Comparison of ENCODE assay signal across 28 cellular contexts in genomic region chr4:166042510-166043055, GRCh38.
DNase-seq lines count a peak whose midpoint lies in the region; ATAC-seq, FAIRE-seq and TF ChIP-seq lines count a peak whose summit lies in the region.
"Had no signal": no experiment of that assay in that cellular context is flagged by ENCODE, and none has a peak within 500 bp of the region (broad histone marks: within the 10 kb centered on the region; RNA-seq: fewer than 3 reads in every experiment).

No MANE protein-coding gene starts in this region.

- RAD21 ChIA-PET in GM12878 (lab: Charles Lee; ENCODE audit: unreplicated experiment) = interaction anchor here (0.6 to 2.1 kb wide), 4 partner anchors 9 to 49 kb away, joined by 3 to 8 read pairs (median 4); no protein-coding TSS in a partner anchor

- no peak overlapping the region for H3K4me2 ChIP-seq in GM12878 (ENCODE audit: control insufficient read depth, insufficient read depth)
- H3K4me2 ChIP-seq: BLaER1 treated with 17β-estradiol and CSF1 and Interleukin-3, amounts not matched to agents 10 nM and 100 nM had no signal

- H3K9ac ChIP-seq in GM12878 (ENCODE audit: control insufficient read depth, insufficient read depth, low read length) = no peak overlapping the region
- H3K9ac ChIP-seq: BLaER1 treated with 17β-estradiol and CSF1 and Interleukin-3, amounts not matched to agents 10 nM and 100 nM had no signal

- H3K27me3 ChIP-seq in ACC112 (ENCODE audit: insufficient read depth, low read length) (peaks cover 61% of the 10 kb centered on the region), HAP-1 (ENCODE audit: low read depth) (no peaks in the 10 kb centered on the region), GM12878 (replicated peaks in 1 of 2; ENCODE audit: control insufficient read depth in 2 of 2, insufficient read depth in 2 of 2, low read length in 1 of 2) (no peaks in the 10 kb centered on the region), foreskin keratinocyte (no peaks in the 10 kb centered on the region)
- H3K27me3 ChIP-seq: BLaER1 treated with 17β-estradiol and CSF1 and Interleukin-3, amounts not matched to agents 10 nM and 100 nM; brain microvascular endothelial cell; neutrophil; SJCRH30; uterus had no signal

- H2AFZ ChIP-seq in ACC112 (ENCODE audit: low read length, unreplicated experiment) (peak overlapping the region; percentile 35), GM12878 (ENCODE audit: control insufficient read depth, low read depth, low read length) (no peak overlapping the region)

- H3K36me3 ChIP-seq in ACC112 (ENCODE audit: insufficient read depth, low read length) = no peaks in the 10 kb centered on the region
- no peaks in the 10 kb centered on the region for H3K36me3 ChIP-seq in HAP-1 (replicated peaks)
- no peaks in the 10 kb centered on the region for H3K36me3 ChIP-seq in GM12878 (ENCODE audit: control insufficient read depth in 2 of 2, insufficient read depth in 2 of 2, low read length in 1 of 2)
- H3K36me3 ChIP-seq: BLaER1 treated with 17β-estradiol and CSF1 and Interleukin-3, amounts not matched to agents 10 nM and 100 nM; brain microvascular endothelial cell; neutrophil; SJCRH30; uterus had no signal

- intact Hi-C loops in GM12878 (cut with micrococcal nuclease; ENCODE audit: unreplicated experiment) = no loop called here

- H3K27ac ChIP-seq in ACC112 (ENCODE audit: low read depth, low read length) (no peak overlapping the region), GM12878 (ENCODE audit: control insufficient read depth, insufficient read depth) (no peak overlapping the region), foreskin keratinocyte (no peak overlapping the region)
- H3K27ac ChIP-seq: BLaER1 treated with 17β-estradiol and CSF1 and Interleukin-3, amounts not matched to agents 10 nM and 100 nM; brain microvascular endothelial cell; neutrophil; psoas muscle; SJCRH30; uterus had no signal

- H3K4me1 ChIP-seq in ACC112 (ENCODE audit: control insufficient read depth, insufficient read depth, low read length, unreplicated experiment) = no peaks in the 10 kb centered on the region
- H3K4me1 ChIP-seq in HAP-1 = peaks cover 22% of the 10 kb centered on the region
- H3K4me1 ChIP-seq in GM12878 (ENCODE audit: control insufficient read depth, insufficient read depth, low read length) = no peaks in the 10 kb centered on the region
- no peaks in the 10 kb centered on the region for H3K4me1 ChIP-seq in foreskin keratinocyte
- H3K4me1 ChIP-seq: BLaER1 treated with 17β-estradiol and CSF1 and Interleukin-3, amounts not matched to agents 10 nM and 100 nM; psoas muscle; SJCRH30; uterus had no signal

- H3K9me3 Mint-ChIP-seq in mesothelial cell of epicardium = no peaks in the 10 kb centered on the region
- H3K9me3 Mint-ChIP-seq: endodermal cell, memory B cell had no signal

- no peak for TF ChIP-seq EP300 in GM12878 (IDR thresholded peaks at IDR 0.05; ENCODE audit: borderline replicate concordance in 1 of 2, control insufficient read depth in 1 of 2, low read depth in 2 of 2, low read length in 2 of 2)

- ATAC-seq in GM12878 (no peak), foreskin keratinocyte (no peak)
- ATAC-seq: activated CD4-positive, alpha-beta T cell treated with anti-CD3 and anti-CD28 coated beads for 36 hours; HepG2; Panc1; psoas muscle had no signal

- POLR2A ChIA-PET in GM12878 (lab: Charles Lee) = interaction anchor here (0.9 kb wide), 1 partner anchor 9 kb away, joined by 3 read pairs; no protein-coding TSS in a partner anchor

- H3K36me3 Mint-ChIP-seq in mesothelial cell of epicardium = no peaks in the 10 kb centered on the region
- H3K36me3 Mint-ChIP-seq: memory B cell had no signal

- peaks cover 2% of the 10 kb centered on the region for H3K27me3 Mint-ChIP-seq in mesothelial cell of epicardium (ENCODE audit: low read depth)
- H3K27me3 Mint-ChIP-seq: activated CD4-positive, alpha-beta T cell treated with anti-CD3 and anti-CD28 coated beads for 36 hours; memory B cell had no signal

- BruUV-seq in GM12878 (replicated peaks; lab: Mats Ljungman, UMichigan) = no TSS peak

- no peak for FAIRE-seq in GM12878 (lab: Jason Lieb, UNC)
- FAIRE-seq: HepG2 had no signal

- H3K4me1 Mint-ChIP-seq in mesothelial cell of epicardium = peaks cover 26% of the 10 kb centered on the region
- H3K4me1 Mint-ChIP-seq: activated CD4-positive, alpha-beta T cell treated with anti-CD3 and anti-CD28 coated beads for 36 hours; memory B cell had no signal

- peak overlapping the region; percentile 15 for H3K4me3 Mint-ChIP-seq in mesothelial cell of epicardium
- H3K4me3 Mint-ChIP-seq: activated CD4-positive, alpha-beta T cell treated with anti-CD3 and anti-CD28 coated beads for 36 hours; endodermal cell; memory B cell had no signal

- DNase-seq in HAP-1 (ENCODE audit: low spot score in 2 of 2) (peak; percentile 10 to 24), GM12878 (ENCODE audit: low read depth, low spot score) (no peak), mesothelial cell of epicardium (ENCODE audit: low spot score in 2 of 2, unreplicated experiment in 2 of 2) (no peak), NCI-H2227 treated with DMSO at 0.1 percent for 48 hours (lab: John Stamatoyannopoulos, UW) (no peak), medulla oblongata (ENCODE audit: extremely low spot score) (no peak), foreskin keratinocyte (no peak), T1000 (lab: John Stamatoyannopoulos, UW) (no peak)
- DNase-seq: activated CD4-positive, alpha-beta T cell treated with anti-CD3 and anti-CD28 coated beads for 36 hours; activated naive CD4-positive, alpha-beta T cell; activated T-cell treated with anti-CD3 and anti-CD28 coated beads, Interleukin-2, amount 50 U/mL, for 1 hour; brain microvascular endothelial cell; cortex of kidney; endodermal cell; glutamatergic neuron; NCI-H1436; NCI-H446 treated with DMSO at 0.1 percent for 48 hours; NK-92 treated with Interleukin-12 subunit alpha and Interleukin-12 subunit beta, amount 100 ng/mL, for 24 hours; psoas muscle; SJCRH30; substantia nigra; T-helper 1 cell; uterus had no signal

- H4K20me1 ChIP-seq in GM12878 (ENCODE audit: control insufficient read depth, insufficient read depth) = no peaks in the 10 kb centered on the region
- H4K20me1 ChIP-seq: BLaER1 treated with 17β-estradiol and CSF1 and Interleukin-3, amounts not matched to agents 10 nM and 100 nM had no signal

- TF ChIP-seq POLR2A in GM12878 (IDR thresholded peaks at IDR 0.05; ENCODE audit: low read depth, low read length) = no peak

- H3K4me3 ChIP-seq in ACC112 (ENCODE audit: low read depth, low read length) = no peak overlapping the region
- H3K4me3 ChIP-seq in HAP-1 = no peak overlapping the region
- H3K4me3 ChIP-seq in GM12878 = no peak overlapping the region
- H3K4me3 ChIP-seq: BLaER1 treated with 17β-estradiol and CSF1 and Interleukin-3, amounts not matched to agents 10 nM and 100 nM; psoas muscle; SJCRH30; uterus had no signal

- in situ Hi-C loops in HAP-1 (cut with MboI; ENCODE audit: low sequenced_read_pairs) = no loop called here
- in situ Hi-C loops in GM12878 (cut with MboI) = no loop called here

- no peaks in the 10 kb centered on the region for H3K9me3 ChIP-seq in HAP-1
- H3K9me3 ChIP-seq in GM12878 (replicated peaks; ENCODE audit: control insufficient read depth, insufficient read depth, low read length) = no peaks in the 10 kb centered on the region
- H3K9me3 ChIP-seq: BLaER1 treated with 17β-estradiol and CSF1 and Interleukin-3, amounts not matched to agents 10 nM and 100 nM; neutrophil; psoas muscle; SJCRH30; uterus had no signal

- peak overlapping the region; percentile 27 for H3K27ac Mint-ChIP-seq in mesothelial cell of epicardium
- H3K27ac Mint-ChIP-seq: activated CD4-positive, alpha-beta T cell treated with anti-CD3 and anti-CD28 coated beads for 36 hours; endodermal cell; memory B cell had no signal

- H3K79me2 ChIP-seq in ACC112 (ENCODE audit: control insufficient read depth, insufficient read depth, low read length, unreplicated experiment) = no peaks in the 10 kb centered on the region
- no peaks in the 10 kb centered on the region for H3K79me2 ChIP-seq in GM12878 (ENCODE audit: control insufficient read depth, insufficient read depth, low read length)

- CTCF ChIA-PET in GM12878 (lab: Yijun Ruan, JAX) = interaction anchor here (1.0 to 5.5 kb wide), 4 partner anchors 45 to 833 kb away, joined by 3 to 56 read pairs (median 5); no protein-coding TSS in a partner anchor

- no peak for TF ChIP-seq RAD21 in GM12878 (IDR thresholded peaks at IDR 0.05; ENCODE audit: insufficient read depth, low read depth, low read length)

- SMC1A ChIA-PET in GM12878 (lab: Charles Lee; ENCODE audit: uncharacterized antibody, unreplicated experiment) = interaction anchor here (1.1 to 4.3 kb wide), 7 partner anchors 8 to 506 kb away, joined by 3 to 28 read pairs (median 4); no protein-coding TSS in a partner anchor

- WGBS in GM12878 (ENCODE audit: insufficient coverage, insufficient replicate concordance, low lambda C conversion rate, missing lambda C conversion rate) = 79% methylated on average over 8 of the region's 8 CpGs

- no peak for TF ChIP-seq CTCF in GM12878 (IDR thresholded peaks at IDR 0.05 in 2 of 3, conservative IDR thresholded peaks at IDR 0.05 in 1 of 3; ENCODE audit: control insufficient read depth in 2 of 3, extremely low read depth in 1 of 3, insufficient read depth in 1 of 3, low read depth in 3 of 3, low read length in 3 of 3)
- no peak for TF ChIP-seq CTCF in mesothelial cell of epicardium (IDR thresholded peaks at IDR 0.05; ENCODE audit: unreplicated experiment)
- no peak for TF ChIP-seq CTCF in foreskin keratinocyte (conservative IDR thresholded peaks at IDR 0.05)

TF ChIP-seq in GM12878, 131 proteins besides CTCF, POLR2A, EP300 and RAD21:
- no peak for TF ChIP-seq SP1 (IDR thresholded peaks at IDR 0.05; ENCODE audit: low read depth, low read length)
- TF ChIP-seq MLLT1 (IDR thresholded peaks at IDR 0.05) = 0 out of 2 replicates have a peak, but pooled peaks have one; percentile 17
- no peak for TF ChIP-seq ZNF207 (IDR thresholded peaks at IDR 0.05; ENCODE audit: borderline replicate concordance)

Comparison
In these comparisons a context has a peak if more than half of its experiments do, and no peak if none do; other contexts are left out.
1. DNase-seq: peak in HAP-1 (2 of 2); none in GM12878 (single experiment), mesothelial cell of epicardium (0 of 2), NCI-H2227 treated with DMSO at 0.1 percent for 48 hours (single experiment), medulla oblongata (single experiment), foreskin keratinocyte (0 of 2) and T1000 (single experiment).